Comparison of ENCODE assay signal across 9 cellular contexts in the genomic region with DNA sequence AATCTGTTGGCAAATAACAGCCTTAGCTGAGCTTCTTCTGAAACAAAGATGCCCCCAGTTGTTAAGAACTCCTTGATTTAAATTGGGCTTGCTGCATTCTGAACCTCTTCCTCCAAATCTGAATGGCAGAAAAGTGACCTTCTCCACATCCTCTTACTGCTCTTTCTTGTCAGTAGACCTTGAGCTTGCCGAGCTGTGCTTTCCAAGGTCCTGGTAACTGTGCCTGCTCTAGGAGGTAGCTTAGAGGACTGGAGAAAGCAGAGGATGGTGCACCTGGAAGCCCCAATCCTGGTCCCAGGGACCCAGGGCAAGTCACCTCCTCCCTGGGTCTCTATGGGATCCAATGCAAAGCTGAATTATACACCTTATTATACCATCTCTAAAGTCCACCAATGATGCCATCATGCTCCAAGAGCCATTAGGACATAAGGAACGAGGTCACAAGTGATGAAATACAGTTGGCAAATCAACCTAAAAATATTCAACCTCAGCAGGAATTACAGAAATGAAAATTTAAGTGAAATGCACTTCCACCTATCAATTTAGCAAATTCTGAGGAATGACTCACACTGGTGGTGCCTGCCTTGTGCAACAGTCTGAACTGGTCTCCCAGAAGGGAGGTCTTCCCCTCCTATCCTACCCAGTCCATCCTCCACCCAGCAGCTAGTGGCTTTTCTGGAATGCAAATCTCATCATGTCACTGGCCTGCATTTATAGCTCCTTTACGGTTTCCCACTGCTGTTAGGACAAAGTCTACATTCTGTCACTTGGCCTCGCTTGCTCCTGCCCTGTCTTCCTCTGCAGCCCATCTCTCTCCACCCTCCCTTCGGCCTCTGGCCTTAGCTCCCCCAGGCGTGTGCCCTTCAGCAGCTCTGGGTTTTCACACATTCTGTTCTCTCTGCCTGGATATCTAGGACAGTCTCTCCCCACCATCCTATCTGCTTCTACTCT. TPM values are rescaled to one million over a fixed set of nuclear protein-coding genes. Genes with fewer than 3 reads are reported as not detected.
DNase-seq lines count a peak whose midpoint lies in the region; TF ChIP-seq lines count a peak whose summit lies in the region.
"Had no signal": no experiment of that assay in that cellular context is flagged by ENCODE, and none has a peak within 500 bp of the region (broad histone marks: within the 10 kb centered on the region; RNA-seq: fewer than 3 reads in every experiment).

No MANE protein-coding gene starts in this region.

- in situ Hi-C loops in Caki2 (cut with HindIII; ENCODE audit: low pct_unique_long_range_greater_than_20kb, low sequenced_read_pairs), result no loop called here

- no peaks in the 10 kb centered on the region for H3K27me3 ChIP-seq in osteoblast (ENCODE audit: insufficient read depth, low read length)

- H3K36me3 ChIP-seq in osteoblast (ENCODE audit: insufficient read depth, low read length), result no peaks in the 10 kb centered on the region

- DNase-seq in Caki2 (ENCODE audit: low read depth), result peak; percentile 29
- peak; percentile 85 for DNase-seq in RPMI7951 (ENCODE audit: low read depth)
- DNase-seq in fibroblast of pulmonary artery (ENCODE audit: low read depth), result peak; percentile 93
- DNase-seq in osteoblast (ENCODE audit: insufficient read length, low spot score, missing footprints), result peak; percentile 94
- no peak for DNase-seq in OCI-M2 (lab: John Stamatoyannopoulos, UW; ENCODE audit: unreplicated experiment)
- DNase-seq in activated gamma-delta T cell treated with Interleukin-2 at 50 U/mL for 16 hours, result no peak
- DNase-seq in putamen (ENCODE audit: low spot score), result no peak
- no peak for DNase-seq in NCI-H774 (lab: John Stamatoyannopoulos, UW)
- DNase-seq: stimulated activated naive CD8-positive, alpha-beta T cell treated with anti-CD3 and anti-CD28 coated beads, Interleukin-15, Interleukin-2, amounts not matched to agents 100 U/mL and 50 U/mL, for 24 hours had no signal

- H3K4me1 ChIP-seq in osteoblast (ENCODE audit: insufficient read depth, low read length), result peaks cover 79% of the 10 kb centered on the region

- no peak for TF ChIP-seq CTCF in fibroblast of pulmonary artery (IDR thresholded peaks at IDR 0.05; ENCODE audit: low read length, missing control alignments)
- TF ChIP-seq CTCF in osteoblast (IDR thresholded peaks at IDR 0.05; ENCODE audit: extremely low read depth, low read depth, low read length), result no peak

- H3K27ac ChIP-seq in osteoblast (ENCODE audit: low read depth, low read length), result peak overlapping the region; percentile 89

- H4K20me1 ChIP-seq in osteoblast (ENCODE audit: insufficient read depth, low read length), result peaks cover 27% of the 10 kb centered on the region

- H2AFZ ChIP-seq in osteoblast (ENCODE audit: low read length), result peak overlapping the region; percentile 9

- peak overlapping the region; percentile 72 for H3K4me2 ChIP-seq in osteoblast (ENCODE audit: insufficient read depth, low read length)

- H3K9me3 ChIP-seq in osteoblast (ENCODE audit: low read depth, low read length), result no peaks in the 10 kb centered on the region

- H3K4me3 ChIP-seq in fibroblast of pulmonary artery (replicated peaks; ENCODE audit: low read depth, low read length), result no peak overlapping the region
- peak overlapping the region; percentile 31 for H3K4me3 ChIP-seq in osteoblast (ENCODE audit: insufficient read depth, low read length)

- peaks cover 72% of the 10 kb centered on the region for H3K79me2 ChIP-seq in osteoblast (ENCODE audit: insufficient read depth, low read length)

RNA-seq across cellular contexts. Expression of a gene that starts 36.6 kb away (rescaled TPM):
- 4.3 and 6.4 TPM in 2 replicates for total RNA-seq in Caki2 (2014; rRNA removed; shearing (Covaris generic); ENCODE audit: low replicate concordance)
- 16.2 and 18.5 TPM in 2 replicates for total RNA-seq in RPMI7951 (2014; rRNA removed; shearing (Covaris generic))
- 32.1 and 38.7 TPM in 2 replicates for total RNA-seq in osteoblast

RNA-seq across cellular contexts. Expression of a gene that starts 37.1 kb away (rescaled TPM):
- total RNA-seq in Caki2 (2014; rRNA removed; shearing (Covaris generic); ENCODE audit: low replicate concordance), result 0.03 TPM in 1 of 2 replicates, not detected in the other
- total RNA-seq in RPMI7951 (2014; rRNA removed; shearing (Covaris generic)), result 0.59 and 2.2 TPM in 2 replicates
- total RNA-seq in osteoblast, result 1.8 and 2.9 TPM in 2 replicates

Comparison
In these comparisons a context has a peak if more than half of its experiments do, and no peak if none do; other contexts are left out.
1. DNase-seq: peak in Caki2 (single experiment), RPMI7951 (single experiment), fibroblast of pulmonary artery (single experiment) and osteoblast (single experiment); none in OCI-M2 (single experiment), activated gamma-delta T cell treated with Interleukin-2 at 50 U/mL for 16 hours (single experiment), putamen (single experiment) and NCI-H774 (single experiment).